Comparison of ENCODE assay signal across 27 cellular contexts in the genomic region with DNA sequence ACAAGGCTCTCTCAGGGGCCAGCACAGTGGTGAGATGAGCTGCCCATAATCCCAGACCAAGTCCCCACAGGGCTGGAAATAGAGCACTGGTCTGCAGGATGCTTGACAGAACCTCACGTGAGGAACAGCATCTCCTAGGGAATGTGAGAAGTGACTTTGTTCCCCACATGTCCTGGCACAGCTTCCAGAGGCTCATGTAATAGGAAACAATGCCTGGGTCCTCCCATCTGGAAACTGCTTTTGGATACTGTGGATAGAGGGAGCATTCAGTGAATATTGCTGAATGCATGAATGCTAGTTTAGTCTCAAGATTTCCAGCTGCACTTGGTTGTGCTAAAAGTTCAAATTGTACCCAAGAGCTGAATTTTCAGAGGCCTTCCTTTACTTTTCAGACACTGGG.
"Had no signal": no experiment of that assay in that cellular context is flagged by ENCODE, and none has a peak within 500 bp of the region (broad histone marks: within the 10 kb centered on the region; RNA-seq: fewer than 3 reads in every experiment).

No MANE protein-coding gene starts in this region.

- H3K4me3 Mint-ChIP-seq: activated naive CD4-positive, alpha-beta T cell treated with anti-CD3 and anti-CD28 coated beads for 36 hours; activated naive CD8-positive, alpha-beta T cell treated with anti-CD3 and anti-CD28 coated beads for 36 hours; activated T-helper 1 cell treated with anti-CD3 and anti-CD28 coated beads, Interleukin-12 subunit alpha, Interleukin-12 subunit beta, Interleukin-2, Interleukin-4 antibody, amounts not matched to agents 30 ng/mL and 10 ng/mL and 1 ng/mL, durations not matched to agents 14 hours and 24 hours and 36 hours; dendritic cell treated with granulocyte-macrophage colony-stimulating factor and Interleukin-4, amounts not matched to agents 40 ng/mL and 50 ng/mL, for 4 days; naive thymus-derived CD8-positive, alpha-beta T cell; stimulated activated effector memory CD8-positive, alpha-beta T cell treated with anti-CD3 and anti-CD28 coated beads, Interleukin-12 subunit alpha, Interleukin-12 subunit beta, amount 100 ng/mL, for 72 hours; stimulated activated naive CD8-positive, alpha-beta T cell treated with anti-CD3 and anti-CD28 coated beads, Interleukin-15, amount 100 ng/mL, for 72 hours; T-helper 2 cell treated with Interferon-gamma antibody and Interleukin-4, amounts not matched to agents 5 μg/mL and 100 μg/mL, for 36 hours had no signal

- H3K4me1 Mint-ChIP-seq: activated naive CD8-positive, alpha-beta T cell treated with anti-CD3 and anti-CD28 coated beads for 36 hours had no signal

- H3K27ac ChIP-seq: adrenal gland, body of pancreas, gastrocnemius medialis, hepatocyte, right lobe of liver, vagina had no signal

- H3K4me3 ChIP-seq: adrenal gland, body of pancreas, gastrocnemius medialis, hepatocyte, right lobe of liver, skin epidermis, upper lobe of left lung, vagina had no signal

- H3K36me3 ChIP-seq: adrenal gland, gastrocnemius medialis, right lobe of liver, upper lobe of left lung, vagina had no signal

- H3K9me3 Mint-ChIP-seq: activated naive CD4-positive, alpha-beta T cell treated with anti-CD3 and anti-CD28 coated beads for 36 hours; activated naive CD8-positive, alpha-beta T cell treated with anti-CD3 and anti-CD28 coated beads for 36 hours; activated T-helper 1 cell treated with anti-CD3 and anti-CD28 coated beads, Interleukin-12 subunit alpha, Interleukin-12 subunit beta, Interleukin-2, Interleukin-4 antibody, amounts not matched to agents 30 ng/mL and 10 ng/mL and 1 ng/mL, durations not matched to agents 14 hours and 24 hours and 36 hours; dendritic cell treated with granulocyte-macrophage colony-stimulating factor and Interleukin-4, amounts not matched to agents 40 ng/mL and 50 ng/mL, for 4 days; stimulated activated effector memory CD8-positive, alpha-beta T cell treated with anti-CD3 and anti-CD28 coated beads, Interleukin-12 subunit alpha, Interleukin-12 subunit beta, amount 100 ng/mL, for 72 hours; stimulated activated naive CD8-positive, alpha-beta T cell treated with anti-CD3 and anti-CD28 coated beads, Interleukin-15, amount 100 ng/mL, for 72 hours; T-helper 2 cell treated with Interferon-gamma antibody and Interleukin-4, amounts not matched to agents 5 μg/mL and 100 μg/mL, for 36 hours had no signal

- DNase-seq: activated CD4-positive, alpha-beta T cell treated with anti-CD3 and anti-CD28 coated beads for 4 hours; activated CD4-positive, alpha-beta T cell treated with anti-CD3 and anti-CD28 coated beads, Interleukin-2, amount 50 U/mL, for 48 hours; activated CD8-positive, alpha-beta memory T cell treated with anti-CD3 and anti-CD28 coated beads for 24 hours; activated effector memory CD4-positive, alpha-beta T cell treated with anti-CD3 and anti-CD28 coated beads, Interleukin-2, amount 50 U/mL, for 16 hours; activated naive CD4-positive, alpha-beta T cell treated with anti-CD3 and anti-CD28 coated beads for 36 hours; activated naive CD8-positive, alpha-beta T cell treated with anti-CD3 and anti-CD28 coated beads for 36 hours; activated T-cell treated with anti-CD3 and anti-CD28 coated beads, Interleukin-2, amount 50 U/mL, for 1 hour; adrenal gland; aorta; body of pancreas; effector CD4-positive, alpha-beta T cell; gastrocnemius medialis; left cardiac atrium; left ventricle myocardium superior; naive thymus-derived CD8-positive, alpha-beta T cell; right lobe of liver; stimulated activated CD4-positive, alpha-beta T cell treated with anti-CD3 and anti-CD28 coated beads, Interleukin-4, amount 100 ng/mL, for 24 hours; stimulated activated naive CD8-positive, alpha-beta T cell treated with anti-CD3 and anti-CD28 coated beads, Interleukin-15, amount 100 ng/mL, for 72 hours; upper lobe of left lung had no signal

- H3K36me3 Mint-ChIP-seq: activated naive CD8-positive, alpha-beta T cell treated with anti-CD3 and anti-CD28 coated beads for 36 hours; naive thymus-derived CD8-positive, alpha-beta T cell; stimulated activated effector memory CD8-positive, alpha-beta T cell treated with anti-CD3 and anti-CD28 coated beads, Interleukin-12 subunit alpha, Interleukin-12 subunit beta, amount 100 ng/mL, for 72 hours had no signal

- H3K27me3 ChIP-seq: body of pancreas, right lobe of liver, vagina had no signal

- ATAC-seq: body of pancreas; gastrocnemius medialis; left cardiac atrium; left ventricle myocardium superior; naive thymus-derived CD8-positive, alpha-beta T cell; stimulated activated naive CD8-positive, alpha-beta T cell treated with anti-CD3 and anti-CD28 coated beads, Interleukin-15, amount 100 ng/mL, for 72 hours had no signal

- H3K27ac Mint-ChIP-seq: activated naive CD4-positive, alpha-beta T cell treated with anti-CD3 and anti-CD28 coated beads for 36 hours; activated naive CD8-positive, alpha-beta T cell treated with anti-CD3 and anti-CD28 coated beads for 36 hours; activated T-helper 1 cell treated with anti-CD3 and anti-CD28 coated beads, Interleukin-12 subunit alpha, Interleukin-12 subunit beta, Interleukin-2, Interleukin-4 antibody, amounts not matched to agents 30 ng/mL and 10 ng/mL and 1 ng/mL, durations not matched to agents 14 hours and 24 hours and 36 hours; dendritic cell treated with granulocyte-macrophage colony-stimulating factor and Interleukin-4, amounts not matched to agents 40 ng/mL and 50 ng/mL, for 4 days; progenitor cell of endocrine pancreas; stimulated activated effector memory CD8-positive, alpha-beta T cell treated with anti-CD3 and anti-CD28 coated beads, Interleukin-12 subunit alpha, Interleukin-12 subunit beta, amount 100 ng/mL, for 72 hours; stimulated activated naive CD8-positive, alpha-beta T cell treated with anti-CD3 and anti-CD28 coated beads, Interleukin-15, amount 100 ng/mL, for 72 hours; T-helper 2 cell treated with Interferon-gamma antibody and Interleukin-4, amounts not matched to agents 5 μg/mL and 100 μg/mL, for 36 hours had no signal
